In genomic region chr2:134564549-134564948, GRCh38 we compare ENCODE assay signal across 32 cellular contexts.
DNase-seq lines count a peak whose midpoint lies in the region; ATAC-seq and TF ChIP-seq lines count a peak whose summit lies in the region.
"Had no signal": no experiment of that assay in that cellular context is flagged by ENCODE, and none has a peak within 500 bp of the region (broad histone marks: within the 10 kb centered on the region; RNA-seq: fewer than 3 reads in every experiment).

No MANE protein-coding gene starts in this region.

- H3K79me2 ChIP-seq in OCI-LY3 (ENCODE audit: low read length) = peaks cover 83% of the 10 kb centered on the region

- H3K27ac ChIP-seq in OCI-LY3 (ENCODE audit: low read length) = peak overlapping the region; percentile 12; the same call in 1 of the 2 replicates
- no peak overlapping the region for H3K27ac ChIP-seq in CD4-positive, alpha-beta memory T cell (ENCODE audit: low read depth, low read length)
- H3K27ac ChIP-seq: 22Rv1, breast epithelium, C4-2B, GM23248, lower lobe of right lung, suprapubic skin, upper lobe of right lung, VCaP had no signal

- peaks cover 20% of the 10 kb centered on the region; the same call in 1 of the 2 replicates for H4K20me1 ChIP-seq in OCI-LY3 (ENCODE audit: insufficient read depth, low read length)

- no peak for TF ChIP-seq CTCF in OCI-LY3 (IDR thresholded peaks at IDR 0.05; ENCODE audit: low read depth, low read length)
- TF ChIP-seq CTCF in Calu3 (IDR thresholded peaks at IDR 0.05; ENCODE audit: unreplicated experiment) = no peak

- H3K4me1 Mint-ChIP-seq in activated CD8-positive, alpha-beta memory T cell treated with anti-CD3 and anti-CD28 coated beads, Interleukin-2, amount 10 ng/mL, durations not matched to agents 7 days and 5 days = peaks cover 14% of the 10 kb centered on the region
- H3K4me1 Mint-ChIP-seq in stimulated activated effector memory CD8-positive, alpha-beta T cell treated with anti-CD3 and anti-CD28 coated beads, Interleukin-12 subunit alpha, Interleukin-12 subunit beta, amount 100 ng/mL, for 72 hours = peaks cover 10% of the 10 kb centered on the region
- H3K4me1 Mint-ChIP-seq in Calu3 (ENCODE audit: low read depth, unreplicated experiment) = no peaks in the 10 kb centered on the region
- no peaks in the 10 kb centered on the region for H3K4me1 Mint-ChIP-seq in CD4-positive, alpha-beta memory T cell
- H3K4me1 Mint-ChIP-seq: activated naive CD8-positive, alpha-beta T cell treated with anti-CD3 and anti-CD28 coated beads for 36 hours; nephron had no signal

- H3K36me3 ChIP-seq in OCI-LY3 (replicated peaks; ENCODE audit: low read depth, low read length) = no peaks in the 10 kb centered on the region
- H3K36me3 ChIP-seq in CD4-positive, alpha-beta memory T cell (ENCODE audit: insufficient read depth, low read length) = no peaks in the 10 kb centered on the region
- H3K36me3 ChIP-seq: breast epithelium, lower lobe of right lung, suprapubic skin, upper lobe of right lung had no signal

- peak overlapping the region; percentile 53 for H3K4me2 ChIP-seq in OCI-LY3 (ENCODE audit: low read length)

- H3K27me3 Mint-ChIP-seq in activated CD8-positive, alpha-beta memory T cell treated with anti-CD3 and anti-CD28 coated beads, Interleukin-2, amount 10 ng/mL, durations not matched to agents 7 days and 5 days = peaks cover 28% of the 10 kb centered on the region
- no peaks in the 10 kb centered on the region for H3K27me3 Mint-ChIP-seq in Calu3 (ENCODE audit: unreplicated experiment)
- peaks cover 6 to 15% of the 10 kb centered on the region in 2 donors for H3K27me3 Mint-ChIP-seq in CD4-positive, alpha-beta memory T cell

- peak overlapping the region; percentile 15 for H3K9ac ChIP-seq in OCI-LY3 (ENCODE audit: low read length)
- H3K9ac ChIP-seq: GM23248 had no signal

- H3K4me3 ChIP-seq in OCI-LY3 (ENCODE audit: low read length) = peak overlapping the region; percentile 46
- H3K4me3 ChIP-seq in CD4-positive, alpha-beta memory T cell (ENCODE audit: low read length in 2 of 2) = no peak overlapping the region
- H3K4me3 ChIP-seq: breast epithelium, GM23248, lower lobe of right lung, suprapubic skin, upper lobe of right lung had no signal

- BruUV-seq in Calu3 (replicated peaks; lab: Mats Ljungman, UMichigan) = no TSS peak

- CTCF ChIA-PET in activated CD8-positive, alpha-beta memory T cell treated with anti-CD3 and anti-CD28 coated beads, Interleukin-2, amount 10 ng/mL, durations not matched to agents 7 days and 5 days (lab: Charles Lee) = interaction anchor here (0.9 to 1.3 kb wide), 3 partner anchors 14 to 67 kb away, joined by 3 to 5 read pairs (median 4); no protein-coding TSS in a partner anchor
- CTCF ChIA-PET in Calu3 (lab: Charles Lee) = interaction anchor here (1.0 kb wide), 1 partner anchor 110 kb away, joined by 4 read pairs; no protein-coding TSS in a partner anchor
- CTCF ChIA-PET in CD4-positive, alpha-beta memory T cell (lab: Charles Lee; ENCODE audit: partially characterized antibody) = interaction anchor here (1.4 kb wide), 1 partner anchor 9 kb away, joined by 3 read pairs; no protein-coding TSS in a partner anchor

- H2AFZ ChIP-seq in OCI-LY3 (ENCODE audit: low read depth, low read length) = no peak overlapping the region
- H2AFZ ChIP-seq: GM23248 had no signal

- peak overlapping the region; percentile 21 for H3K4me3 Mint-ChIP-seq in activated CD8-positive, alpha-beta memory T cell treated with anti-CD3 and anti-CD28 coated beads, Interleukin-2, amount 10 ng/mL, durations not matched to agents 7 days and 5 days
- H3K4me3 Mint-ChIP-seq in stimulated activated effector memory CD8-positive, alpha-beta T cell treated with anti-CD3 and anti-CD28 coated beads, Interleukin-12 subunit alpha, Interleukin-12 subunit beta, amount 100 ng/mL, for 72 hours = no peak overlapping the region
- no peak overlapping the region for H3K4me3 Mint-ChIP-seq in Calu3 (ENCODE audit: low read depth, unreplicated experiment)
- no peak overlapping the region for H3K4me3 Mint-ChIP-seq in CD4-positive, alpha-beta memory T cell
- H3K4me3 Mint-ChIP-seq: activated CD8-positive, alpha-beta T cell treated with anti-CD3 and anti-CD28 coated beads, Interleukin-2, amount 10 ng/mL, durations not matched to agents 7 days and 5 days; activated naive CD8-positive, alpha-beta T cell treated with anti-CD3 and anti-CD28 coated beads for 36 hours; nephron had no signal

- H3K27ac Mint-ChIP-seq in activated CD8-positive, alpha-beta memory T cell treated with anti-CD3 and anti-CD28 coated beads, Interleukin-2, amount 10 ng/mL, durations not matched to agents 7 days and 5 days = peak overlapping the region; percentile 81
- peak overlapping the region; percentile 5 for H3K27ac Mint-ChIP-seq in stimulated activated effector memory CD8-positive, alpha-beta T cell treated with anti-CD3 and anti-CD28 coated beads, Interleukin-12 subunit alpha, Interleukin-12 subunit beta, amount 100 ng/mL, for 72 hours
- no peak overlapping the region for H3K27ac Mint-ChIP-seq in Calu3 (ENCODE audit: unreplicated experiment)
- H3K27ac Mint-ChIP-seq in CD4-positive, alpha-beta memory T cell = no peak overlapping the region
- H3K27ac Mint-ChIP-seq: activated CD8-positive, alpha-beta T cell treated with anti-CD3 and anti-CD28 coated beads, Interleukin-2, amount 10 ng/mL, durations not matched to agents 7 days and 5 days; activated naive CD8-positive, alpha-beta T cell treated with anti-CD3 and anti-CD28 coated beads for 36 hours; nephron had no signal

- H3K36me3 Mint-ChIP-seq in activated CD8-positive, alpha-beta memory T cell treated with anti-CD3 and anti-CD28 coated beads, Interleukin-2, amount 10 ng/mL, durations not matched to agents 7 days and 5 days = peaks cover 4% of the 10 kb centered on the region
- no peaks in the 10 kb centered on the region for H3K36me3 Mint-ChIP-seq in stimulated activated effector memory CD8-positive, alpha-beta T cell treated with anti-CD3 and anti-CD28 coated beads, Interleukin-12 subunit alpha, Interleukin-12 subunit beta, amount 100 ng/mL, for 72 hours
- H3K36me3 Mint-ChIP-seq in Calu3 (ENCODE audit: insufficient read depth, unreplicated experiment) = no peaks in the 10 kb centered on the region
- no peaks in the 10 kb centered on the region for H3K36me3 Mint-ChIP-seq in CD4-positive, alpha-beta memory T cell
- H3K36me3 Mint-ChIP-seq: activated naive CD8-positive, alpha-beta T cell treated with anti-CD3 and anti-CD28 coated beads for 36 hours had no signal

- DNase-seq in activated CD8-positive, alpha-beta memory T cell treated with anti-CD3 and anti-CD28 coated beads, Interleukin-2, amount 10 ng/mL, durations not matched to agents 7 days and 5 days = no peak
- DNase-seq in activated CD8-positive, alpha-beta memory T cell treated with anti-CD3 and anti-CD28 coated beads, Interleukin-2, amount 50 U/mL, for 4 hours = no peak
- no peak for DNase-seq in stimulated activated effector memory CD8-positive, alpha-beta T cell treated with anti-CD3 and anti-CD28 coated beads, Interleukin-12 subunit alpha, Interleukin-12 subunit beta, amount 100 ng/mL, for 72 hours (ENCODE audit: low spot score in 2 of 2)
- DNase-seq in Calu3 = no peak
- DNase-seq in MV-4-11 (lab: John Stamatoyannopoulos, UW) = no peak
- DNase-seq in CD4-positive, alpha-beta memory T cell = no peak
- DNase-seq: activated CD4-positive, alpha-beta T cell treated with anti-CD3 and anti-CD28 coated beads for 4 hours; activated CD8-positive, alpha-beta T cell treated with anti-CD3 and anti-CD28 coated beads, Interleukin-2, amount 10 ng/mL, durations not matched to agents 7 days and 5 days; activated effector memory CD4-positive, alpha-beta T cell treated with anti-CD3 and anti-CD28 coated beads, Interleukin-2, amount 50 U/mL, for 16 hours; activated naive CD8-positive, alpha-beta T cell treated with anti-CD3 and anti-CD28 coated beads for 36 hours; activated T-cell treated with anti-CD3 and anti-CD28 coated beads for 4 hours; anterior cingulate cortex; DMS79 treated with DMSO at 0.1 percent for 48 hours; foreskin melanocyte; GM23248; Karpas-422; lower lobe of right lung; NCI-H1436 treated with DMSO at 0.1 percent for 48 hours; NCI-H2107; NCI-H774; stimulated activated naive CD4-positive, alpha-beta T cell; SW 1271; T-helper 9 cell; upper lobe of right lung had no signal

- H3K9me3 ChIP-seq in OCI-LY3 (ENCODE audit: insufficient read depth, low read length) = no peaks in the 10 kb centered on the region
- no peaks in the 10 kb centered on the region for H3K9me3 ChIP-seq in CD4-positive, alpha-beta memory T cell (ENCODE audit: control insufficient read depth in 1 of 2, low read length in 2 of 2)
- H3K9me3 ChIP-seq: breast epithelium, lower lobe of right lung, suprapubic skin, upper lobe of right lung had no signal

- no peaks in the 10 kb centered on the region for H3K27me3 ChIP-seq in OCI-LY3 (ENCODE audit: low read depth, low read length)
- H3K27me3 ChIP-seq in CD4-positive, alpha-beta memory T cell (ENCODE audit: insufficient read depth, low read length) = no peaks in the 10 kb centered on the region
- H3K27me3 ChIP-seq: breast epithelium, suprapubic skin, upper lobe of right lung had no signal

- H3K9me3 Mint-ChIP-seq in activated CD8-positive, alpha-beta memory T cell treated with anti-CD3 and anti-CD28 coated beads, Interleukin-2, amount 10 ng/mL, durations not matched to agents 7 days and 5 days (ENCODE audit: low read depth) = no peaks in the 10 kb centered on the region
- no peaks in the 10 kb centered on the region for H3K9me3 Mint-ChIP-seq in stimulated activated effector memory CD8-positive, alpha-beta T cell treated with anti-CD3 and anti-CD28 coated beads, Interleukin-12 subunit alpha, Interleukin-12 subunit beta, amount 100 ng/mL, for 72 hours
- H3K9me3 Mint-ChIP-seq in Calu3 (ENCODE audit: low read depth, unreplicated experiment) = no peaks in the 10 kb centered on the region
- H3K9me3 Mint-ChIP-seq in CD4-positive, alpha-beta memory T cell = no peaks in the 10 kb centered on the region
- H3K9me3 Mint-ChIP-seq: activated naive CD8-positive, alpha-beta T cell treated with anti-CD3 and anti-CD28 coated beads for 36 hours; nephron had no signal

- peak; percentile 81 for ATAC-seq in activated CD8-positive, alpha-beta memory T cell treated with anti-CD3 and anti-CD28 coated beads, Interleukin-2, amount 10 ng/mL, durations not matched to agents 7 days and 5 days
- peak; percentile 60 for ATAC-seq in HG02610 (IDR thresholded peaks at IDR 0.05; ENCODE audit: unreplicated experiment)
- ATAC-seq in stimulated activated effector memory CD8-positive, alpha-beta T cell treated with anti-CD3 and anti-CD28 coated beads, Interleukin-12 subunit alpha, Interleukin-12 subunit beta, amount 100 ng/mL, for 72 hours = peak; percentile 94
- ATAC-seq: activated CD8-positive, alpha-beta T cell treated with anti-CD3 and anti-CD28 coated beads, Interleukin-2, amount 10 ng/mL, durations not matched to agents 7 days and 5 days; lower lobe of right lung; upper lobe of right lung had no signal

- POLR2A ChIA-PET in CD4-positive, alpha-beta memory T cell (lab: Charles Lee; ENCODE audit: partially characterized antibody) = no interaction called here

- intact Hi-C loops in Calu3 (cut with micrococcal nuclease; ENCODE audit: unreplicated experiment) = no loop called here
- intact Hi-C loops in CD4-positive, alpha-beta memory T cell (cut with micrococcal nuclease) = no loop called here

- H3K4me1 ChIP-seq in OCI-LY3 (ENCODE audit: low read length) = peaks cover 23% of the 10 kb centered on the region
- H3K4me1 ChIP-seq in CD4-positive, alpha-beta memory T cell (ENCODE audit: insufficient read depth, low read length) = no peaks in the 10 kb centered on the region
- H3K4me1 ChIP-seq: breast epithelium, lower lobe of right lung, suprapubic skin, upper lobe of right lung had no signal

Comparison
In these comparisons a context has a peak if more than half of its experiments do, and no peak if none do; other contexts are left out.
1. H3K27ac Mint-ChIP-seq: peak in activated CD8-positive, alpha-beta memory T cell treated with anti-CD3 and anti-CD28 coated beads, Interleukin-2, amount 10 ng/mL, durations not matched to agents 7 days and 5 days (single experiment) and stimulated activated effector memory CD8-positive, alpha-beta T cell treated with anti-CD3 and anti-CD28 coated beads, Interleukin-12 subunit alpha, Interleukin-12 subunit beta, amount 100 ng/mL, for 72 hours (single experiment); none in Calu3 (single experiment) and CD4-positive, alpha-beta memory T cell (0 of 7).
2. Peak in every context shown above with its lines, with median percentiles within 50 percentile points of each other: ATAC-seq.